Comparison of ENCODE assay signal across 30 cellular contexts in the genomic region with DNA sequence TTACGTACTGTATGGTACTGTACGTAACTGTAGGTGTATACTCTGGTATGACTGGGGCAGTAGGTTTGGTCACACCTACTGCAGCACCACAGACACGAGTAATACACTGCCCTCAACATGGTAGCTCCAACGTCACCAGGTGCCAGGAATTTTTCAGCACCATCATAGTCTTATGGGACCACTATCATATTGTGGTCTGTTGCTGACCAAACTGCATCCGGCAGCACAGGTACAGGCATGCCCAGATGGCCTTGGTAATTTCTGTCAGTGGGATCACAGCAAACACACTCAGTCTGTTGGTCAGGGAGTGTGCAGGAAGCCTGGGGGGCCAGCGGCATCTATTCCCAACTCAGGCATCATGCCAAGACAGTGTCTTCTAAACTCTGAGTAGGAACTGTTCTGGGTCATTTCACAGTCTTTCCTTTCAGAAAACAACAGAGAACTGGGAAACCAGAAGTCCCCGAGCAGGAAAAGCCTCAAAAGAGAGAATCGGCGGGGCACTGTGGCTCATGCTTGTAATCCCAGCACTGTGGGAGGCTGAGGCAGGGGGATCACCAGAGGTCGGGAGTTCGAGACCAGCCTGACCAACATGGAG. TPM values are rescaled to one million over a fixed set of nuclear protein-coding genes. Genes with fewer than 3 reads are reported as not detected.
A peak's percentile ranks its signal among the peaks of the same experiment; 100 is the strongest.
DNase-seq lines count a peak whose midpoint lies in the region; ATAC-seq, FAIRE-seq and TF ChIP-seq lines count a peak whose summit lies in the region.
"Had no signal": no experiment of that assay in that cellular context is flagged by ENCODE, and none has a peak within 500 bp of the region (broad histone marks: within the 10 kb centered on the region; RNA-seq: fewer than 3 reads in every experiment).

No MANE protein-coding gene starts in this region.

- H2BK15ac ChIP-seq in neuronal stem cell (ENCODE audit: low read length): no peak overlapping the region

- FAIRE-seq in HTR-8/SVneo (lab: Jason Lieb, UNC) (peak; percentile 88), K562 (lab: Jason Lieb, UNC) (no peak)

- BruUV-seq in K562 (replicated peaks; lab: Mats Ljungman, UMichigan): no TSS peak

- H3K4me3 ChIP-seq in K562 (no peak overlapping the region), neuronal stem cell (ENCODE audit: low read length in 2 of 2) (no peak overlapping the region)
- H3K4me3 ChIP-seq: adrenal gland, body of pancreas, dorsolateral prefrontal cortex, Peyer's patch had no signal

- H4K20me1 ChIP-seq in K562 (replicated peaks; ENCODE audit: control insufficient read depth, insufficient read depth, low read length): peaks cover 24% of the 10 kb centered on the region

- TF ChIP-seq RAD21 in K562 (CRISPR knock-in tag; conservative IDR thresholded peaks at IDR 0.05 in 1 of 2, IDR thresholded peaks at IDR 0.05 in 1 of 2): no peak

- H3K9me3 ChIP-seq in K562 (replicated peaks; ENCODE audit: control insufficient read depth, insufficient read depth, low read depth, low read length) (no peaks in the 10 kb centered on the region), neuronal stem cell (replicated peaks in 1 of 2; ENCODE audit: control insufficient read depth in 2 of 2, insufficient read depth in 1 of 2, low read depth in 1 of 2, low read length in 2 of 2) (no peaks in the 10 kb centered on the region)
- H3K9me3 ChIP-seq: adrenal gland, body of pancreas, Peyer's patch had no signal

- peak overlapping the region; percentile 18 for H3K27ac ChIP-seq in C4-2B
- H3K27ac ChIP-seq in K562 (ENCODE audit: extremely low read depth, low read depth, low read length): no peak overlapping the region
- no peak overlapping the region for H3K27ac ChIP-seq in neuronal stem cell (replicated peaks; ENCODE audit: low read length)
- H3K27ac ChIP-seq: adrenal gland, body of pancreas, parathyroid adenoma, Peyer's patch had no signal

- no peak for TF ChIP-seq EP300 in K562 (IDR thresholded peaks at IDR 0.05; ENCODE audit: low read length)

- H2AFZ ChIP-seq in K562 (ENCODE audit: low read depth, low read length) (no peak overlapping the region), neuronal stem cell (ENCODE audit: low read length) (no peak overlapping the region)
- H2AFZ ChIP-seq: parathyroid adenoma had no signal

- H3K36me3 ChIP-seq in K562 (ENCODE audit: control insufficient read depth, insufficient read depth, low read length): peaks cover 94% of the 10 kb centered on the region
- H3K36me3 ChIP-seq in neuronal stem cell (replicated peaks in 1 of 2; ENCODE audit: control insufficient read depth in 2 of 2, insufficient read depth in 2 of 2, low read length in 2 of 2): peaks cover 46 to 95% of the 10 kb centered on the region in 2 donors

- no peaks in the 10 kb centered on the region for H3K27me3 ChIP-seq in K562 (ENCODE audit: control insufficient read depth in 2 of 2, insufficient read depth in 2 of 2, low read length in 2 of 2)
- H3K27me3 ChIP-seq in neuronal stem cell (ENCODE audit: control insufficient read depth in 3 of 3, insufficient read depth in 3 of 3, low read depth in 1 of 3, low read length in 3 of 3): no peaks in the 10 kb centered on the region
- H3K27me3 ChIP-seq: adrenal gland, body of pancreas, dorsolateral prefrontal cortex, Peyer's patch had no signal

- WGBS in K562 (ENCODE audit: insufficient coverage, low coverage, missing lambda C conversion rate): 93% methylated on average over 11 of the region's 11 CpGs
- WGBS in neuronal stem cell (ENCODE audit: extremely low coverage in 2 of 2, insufficient read length in 2 of 2, insufficient replicate concordance in 1 of 2), 2 donors: no CpG with 5 or more reads among the region's 11 CpGs

- H3K4ac ChIP-seq in neuronal stem cell (ENCODE audit: low read length): no peak overlapping the region

- no peaks in the 10 kb centered on the region for H3K9me1 ChIP-seq in K562 (ENCODE audit: control insufficient read depth, insufficient read depth, low read length)

- no peaks in the 10 kb centered on the region for H3K79me1 ChIP-seq in neuronal stem cell (ENCODE audit: low read depth, low read length)

- no peak overlapping the region for H3K14ac ChIP-seq in neuronal stem cell (ENCODE audit: low read length)

- no peak for TF ChIP-seq POLR2A in K562 (conservative IDR thresholded peaks at IDR 0.05)

- no peak for DNase-seq in HTR-8/SVneo (ENCODE audit: insufficient read length, low spot score)
- no peak for DNase-seq in K562 (ENCODE audit: extremely low read depth in 1 of 4, low spot score in 3 of 4)
- DNase-seq in neuronal stem cell (ENCODE audit: low spot score): no peak
- no peak for DNase-seq in sciatic nerve (ENCODE audit: low spot score)
- DNase-seq in activated naive CD4-positive, alpha-beta T cell treated with anti-CD3 and anti-CD28 coated beads, Interleukin-2, amount 50 U/mL, for 16 hours: no peak
- DNase-seq: activated CD4-positive, alpha-beta T cell treated with anti-CD3 and anti-CD28 coated beads for 48 hours; activated naive CD4-positive, alpha-beta T cell treated with Interleukin-2 at 50 U/mL for 16 hours; activated T-cell treated with anti-CD3 and anti-CD28 coated beads, Interleukin-2, amount 50 U/mL, for 1 hour; adrenal gland; body of pancreas; Calu3; DMS79; dorsolateral prefrontal cortex; GDM1; Kasumi-1; left ventricle myocardium superior; NCI-H1694; NCI-H446 treated with DMSO at 0.1 percent for 48 hours; NCI-H82; Peyer's patch; retina; SIG-M5; stimulated activated CD4-positive, alpha-beta T cell treated with anti-CD3 and anti-CD28 coated beads, Interleukin-2, amount 100 ng/mL, for 24 hours had no signal

- ATAC-seq in K562 (no peak), GM21825 (IDR thresholded peaks at IDR 0.05; ENCODE audit: unreplicated experiment) (no peak), sciatic nerve (no peak)
- ATAC-seq: body of pancreas, HCT116, left ventricle myocardium superior had no signal

- H3K4me2 ChIP-seq in K562 (ENCODE audit: insufficient read depth, low read length) (no peak overlapping the region), neuronal stem cell (ENCODE audit: insufficient read depth, low read length, poor library complexity, severe bottlenecking) (no peak overlapping the region)

- intact Hi-C loops in K562 (cut with micrococcal nuclease): no loop called here
- intact Hi-C loops in sciatic nerve (cut with DNase I): no loop called here

- no peak overlapping the region for H3K9ac ChIP-seq in K562 (ENCODE audit: insufficient read depth in 1 of 2, low read depth in 2 of 2, low read length in 2 of 2)
- H3K9ac ChIP-seq in neuronal stem cell (ENCODE audit: low read depth, low read length, poor library complexity): peak overlapping the region; percentile 70
- H3K9ac ChIP-seq: parathyroid adenoma had no signal

- POLR2A ChIA-PET in K562 (lab: Yijun Ruan, JAX): interaction anchor here (0.6 to 1.8 kb wide), 3 partner anchors 10 to 905 kb away, joined by 3 to 5 read pairs (median 4); no protein-coding TSS in a partner anchor

- H3K79me2 ChIP-seq in K562 (ENCODE audit: control insufficient read depth, insufficient read depth, low read length): peaks cover 93% of the 10 kb centered on the region

- H2BK5ac ChIP-seq in neuronal stem cell (ENCODE audit: low read length): no peak overlapping the region

- no peak overlapping the region for H3K23ac ChIP-seq in neuronal stem cell (ENCODE audit: low read depth, low read length, poor library complexity)

- peaks cover 6 to 11% of the 10 kb centered on the region in 2 experiments; a peak in 4 of 5 replicates for H3K4me1 ChIP-seq in K562 (replicated peaks in 1 of 2; ENCODE audit: control insufficient read depth in 2 of 2, insufficient read depth in 2 of 2, low read length in 2 of 2)
- H3K4me1 ChIP-seq in neuronal stem cell (ENCODE audit: control insufficient read depth in 2 of 2, insufficient read depth in 1 of 2, low read depth in 1 of 2, low read length in 2 of 2): peaks cover 2 to 6% of the 10 kb centered on the region in 2 donors

- no peak overlapping the region for H2AK5ac ChIP-seq in neuronal stem cell (ENCODE audit: low read depth, low read length)

- H4K91ac ChIP-seq in neuronal stem cell (ENCODE audit: low read depth, low read length, poor library complexity): no peak overlapping the region

- no peak overlapping the region for H4K8ac ChIP-seq in neuronal stem cell (ENCODE audit: low read depth, low read length)

- H3K18ac ChIP-seq in neuronal stem cell (ENCODE audit: low read length): no peak overlapping the region

- no peak overlapping the region for H2BK120ac ChIP-seq in neuronal stem cell (ENCODE audit: low read depth, low read length)

- in situ Hi-C loops in K562 (cut with MboI): no loop called here

- TF ChIP-seq CTCF in C4-2B (conservative IDR thresholded peaks at IDR 0.05) (no peak), K562 (IDR thresholded peaks at IDR 0.05 in 2 of 3, conservative IDR thresholded peaks at IDR 0.05 in 1 of 3; ENCODE audit: insufficient read depth in 2 of 3, low read depth in 1 of 3, low read length in 3 of 3) (no peak)

- CTCF ChIA-PET in K562 (lab: Yijun Ruan, JAX; ENCODE audit: low intra/inter-chr PET ratio): interaction anchor here (0.5 kb wide), 1 partner anchor 297 kb away, joined by 3 read pairs; no protein-coding TSS in a partner anchor

- H2BK12ac ChIP-seq in neuronal stem cell (ENCODE audit: low read length): no peak overlapping the region

RNA-seq across cellular contexts. Expression of a gene that starts 5.8 kb away (rescaled TPM):
- total RNA-seq in K562 (2011; cell fraction: chromatin; rRNA removed; ENCODE audit: low replicate concordance): 41.5 and 53.5 TPM in 2 replicates
- 31.1 and 36.5 TPM in 2 replicates for total RNA-seq in K562 (2011; cell fraction: nucleolus; rRNA removed)
- total RNA-seq in K562 (2011; cell fraction: nucleoplasm; rRNA removed): 30.2 and 31.3 TPM in 2 replicates
- total RNA-seq in K562 (2014; rRNA removed) (20.8 and 26.6 TPM in 2 replicates), K562 (2014; rRNA removed; fragmentation: Illumina TruSeq; extraction: Trizol) (18.0 and 19.0 TPM in 2 replicates), K562 (2015; rRNA removed; fragmentation: Illumina TruSeq; extraction: Trizol) (26.5 and 27.8 TPM in 2 replicates), K562 (2021) (41.8 and 42.4 TPM in 2 replicates), sciatic nerve (32.1 TPM)
- polyA plus RNA-seq in K562 (2011; rRNA removed) (20.5 and 27.9 TPM in 2 replicates), K562 (2014; fragmentation: Illumina TruSeq; extraction: Trizol) (29.3 and 31.6 TPM in 2 replicates), K562 (2014; fragmentation: Nextera tagmentation; extraction: Ambion mirVana) (10 to 100 TPM; 10.1 to 11.1 TPM), K562 (2014; rRNA removed) (28.6 and 33.2 TPM in 2 replicates)
- 21.3 and 25.6 TPM in 2 replicates for polyA plus RNA-seq in K562 (2011; cell fraction: cytosol; rRNA removed)
- 38.5 and 52.3 TPM in 2 replicates for polyA plus RNA-seq in K562 (2011; cell fraction: nucleus; rRNA removed)
- polyA plus RNA-seq in K562 (2012): 27.6 and 28.6 TPM in 2 replicates
- polyA minus RNA-seq in K562 (2011; rRNA and poly(A)+ RNA removed): 14.0 and 22.8 TPM in 2 replicates
- 24.0 and 25.9 TPM in 2 replicates for polyA minus RNA-seq in K562 (2011; cell fraction: cytosol; rRNA and poly(A)+ RNA removed)
- 8.9 and 11.0 TPM in 2 replicates for polyA minus RNA-seq in K562 (2011; cell fraction: nucleus; rRNA and poly(A)+ RNA removed)
- 33.5 TPM for polyA plus RNA-seq in neuronal stem cell (2013, experiment 1 of 2)
- polyA plus RNA-seq in neuronal stem cell (2013, experiment 2 of 2): 33.7 TPM

RNA-seq across cellular contexts. Expression of a gene that starts 25.6 kb away (rescaled TPM):
- total RNA-seq in K562 (2011; cell fraction: chromatin; rRNA removed; ENCODE audit: low replicate concordance): 0.51 and 0.74 TPM in 2 replicates
- total RNA-seq in K562 (2011; cell fraction: nucleolus; rRNA removed): 1.3 and 1.4 TPM in 2 replicates
- total RNA-seq in K562 (2011; cell fraction: nucleoplasm; rRNA removed): 0.46 and 0.88 TPM in 2 replicates
- total RNA-seq in K562 (2014; rRNA removed) (not detected in 2 replicates), K562 (2014; rRNA removed; fragmentation: Illumina TruSeq; extraction: Trizol) (not detected in 2 replicates), K562 (2015; rRNA removed; fragmentation: Illumina TruSeq; extraction: Trizol) (0.14 TPM in 1 of 2 replicates, not detected in the other), K562 (2021) (0.18 and 0.27 TPM in 2 replicates), sciatic nerve (26.0 TPM)
- polyA plus RNA-seq in K562 (2011; rRNA removed) (0.14 and 0.24 TPM in 2 replicates), K562 (2014; fragmentation: Illumina TruSeq; extraction: Trizol) (not detected in 2 replicates), K562 (2014; fragmentation: Nextera tagmentation; extraction: Ambion mirVana) (not detected), K562 (2014; rRNA removed) (0.16 and 0.19 TPM in 2 replicates)
- polyA plus RNA-seq in K562 (2011; cell fraction: cytosol; rRNA removed): 0.12 and 0.88 TPM in 2 replicates
- 1.5 and 2.8 TPM in 2 replicates for polyA plus RNA-seq in K562 (2011; cell fraction: nucleus; rRNA removed)
- 0.18 and 0.68 TPM in 2 replicates for polyA plus RNA-seq in K562 (2012)
- not detected in 2 replicates for polyA minus RNA-seq in K562 (2011; rRNA and poly(A)+ RNA removed)
- polyA minus RNA-seq in K562 (2011; cell fraction: cytosol; rRNA and poly(A)+ RNA removed): not detected in 2 replicates
- 0.44 and 0.81 TPM in 2 replicates for polyA minus RNA-seq in K562 (2011; cell fraction: nucleus; rRNA and poly(A)+ RNA removed)
- polyA plus RNA-seq in neuronal stem cell (2013, experiment 1 of 2): 0.03 TPM
- polyA plus RNA-seq in neuronal stem cell (2013, experiment 2 of 2): 0.06 TPM
- total RNA-seq: body of pancreas; left ventricle myocardium superior; Peyer's patch; T-helper 2 cell treated with Interferon-gamma antibody and Interleukin-4, amounts not matched to agents 100 ng/mL and 5 ng/mL, for 36 hours had no signal
- polyA plus RNA-seq: AG04450 had no signal

RNA-seq across cellular contexts. Expression of a gene that starts 44.2 kb away (rescaled TPM):
- total RNA-seq in K562 (2011; cell fraction: chromatin; rRNA removed; ENCODE audit: low replicate concordance): not detected in 2 replicates
- total RNA-seq in K562 (2011; cell fraction: nucleolus; rRNA removed): not detected in 2 replicates
- total RNA-seq in K562 (2011; cell fraction: nucleoplasm; rRNA removed): not detected in 2 replicates
- total RNA-seq in K562 (2014; rRNA removed) (not detected in 2 replicates), K562 (2014; rRNA removed; fragmentation: Illumina TruSeq; extraction: Trizol) (not detected in 2 replicates), K562 (2015; rRNA removed; fragmentation: Illumina TruSeq; extraction: Trizol) (not detected in 2 replicates), K562 (2021) (not detected in 2 replicates), sciatic nerve (3.0 TPM)
- polyA plus RNA-seq in K562 (2011; rRNA removed) (not detected in 2 replicates), K562 (2014; fragmentation: Illumina TruSeq; extraction: Trizol) (not detected in 2 replicates), K562 (2014; fragmentation: Nextera tagmentation; extraction: Ambion mirVana) (not detected), K562 (2014; rRNA removed) (not detected in 2 replicates)
- polyA plus RNA-seq in K562 (2011; cell fraction: cytosol; rRNA removed): not detected in 2 replicates
- polyA plus RNA-seq in K562 (2011; cell fraction: nucleus; rRNA removed): not detected in 2 replicates
- not detected in 2 replicates for polyA plus RNA-seq in K562 (2012)
- not detected in 2 replicates for polyA minus RNA-seq in K562 (2011; rRNA and poly(A)+ RNA removed)
- polyA minus RNA-seq in K562 (2011; cell fraction: cytosol; rRNA and poly(A)+ RNA removed): not detected in 2 replicates
- polyA minus RNA-seq in K562 (2011; cell fraction: nucleus; rRNA and poly(A)+ RNA removed): not detected in 2 replicates
- 39.2 TPM for polyA plus RNA-seq in neuronal stem cell (2013, experiment 1 of 2)
- 40.2 TPM for polyA plus RNA-seq in neuronal stem cell (2013, experiment 2 of 2)
- total RNA-seq: body of pancreas; Calu3; left ventricle myocardium superior; mesenteric fat pad; Peyer's patch; T-helper 2 cell treated with Interferon-gamma antibody and Interleukin-4, amounts not matched to agents 100 ng/mL and 5 ng/mL, for 36 hours had no signal
- polyA plus RNA-seq: AG04450 had no signal

Comparison
In these comparisons a context has a peak if more than half of its experiments do, and no peak if none do; other contexts are left out.
1. RNA of a gene that starts 25.6 kb away (total RNA-seq): 26.0 TPM in sciatic nerve (single experiment); 0.14 to 1.4 TPM in K562; every median in the first group is over 10 times any median in the second.